ENCODE assay signal across 32 cellular contexts in genomic region chrX:48090123-48090522, GRCh38. TPM values are rescaled to one million over a fixed set of nuclear protein-coding genes. Genes with fewer than 3 reads are reported as not detected.
"Had no signal": no experiment of that assay in that cellular context is flagged by ENCODE, and none has a peak within 500 bp of the region (broad histone marks: within the 10 kb centered on the region; RNA-seq: fewer than 3 reads in every experiment).

No MANE protein-coding gene starts in this region.

- H3K27ac ChIP-seq: body of pancreas, foreskin keratinocyte, heart right ventricle, left lung, lower lobe of right lung, neural progenitor cell, parathyroid adenoma, psoas muscle, testis, transverse colon, uterus had no signal

- H3K27me3 ChIP-seq: body of pancreas, foreskin keratinocyte, heart right ventricle, left lung, neural progenitor cell, testis, transverse colon, uterus had no signal

- H3K4me3 ChIP-seq: body of pancreas, heart right ventricle, left lung, lower lobe of right lung, neural progenitor cell, psoas muscle, testis, transverse colon, uterus had no signal

- H3K9me3 ChIP-seq: body of pancreas, heart right ventricle, left lung, lower lobe of right lung, psoas muscle, testis, transverse colon, uterus had no signal

- H3K36me3 ChIP-seq: heart right ventricle, left lung, lower lobe of right lung, neural progenitor cell, transverse colon, uterus had no signal

- H3K4me1 ChIP-seq: body of pancreas, foreskin keratinocyte, heart right ventricle, left lung, lower lobe of right lung, neural progenitor cell, parathyroid adenoma, psoas muscle, testis, transverse colon, uterus had no signal

- DNase-seq: activated B cell treated with CpG ODN at 0.5 μM for 24 hours; activated CD4-positive, alpha-beta T cell treated with anti-CD3 and anti-CD28 coated beads, Interleukin-2, amount 50 U/mL, for 1 hour; activated CD8-positive, alpha-beta memory T cell treated with anti-CD3 and anti-CD28 coated beads, Interleukin-2, amount 10 ng/mL, durations not matched to agents 7 days and 5 days; activated CD8-positive, alpha-beta T cell treated with anti-CD3 and anti-CD28 coated beads, Interleukin-2, amount 10 ng/mL, durations not matched to agents 7 days and 5 days; activated naive CD4-positive, alpha-beta T cell; activated T-cell treated with anti-CD3 and anti-CD28 coated beads, Interleukin-2, amount 50 U/mL, for 48 hours; aorta; body of pancreas; foreskin keratinocyte; heart right ventricle; left lung; lower lobe of right lung; mesendoderm; natural killer cell; occipital lobe; psoas muscle; right cardiac atrium; stimulated activated CD4-positive, alpha-beta T cell treated with anti-CD3 and anti-CD28 coated beads, Interleukin-2, amount 100 ng/mL, for 48 hours; stimulated activated naive CD8-positive, alpha-beta T cell treated with anti-CD3 and anti-CD28 coated beads, Interleukin-15, Interleukin-2, amounts not matched to agents 100 U/mL and 50 U/mL, for 24 hours; testis; transverse colon; uterus had no signal

RNA-seq across cellular contexts. Expression of gene ZNF630, which starts 18.7 kb away (rescaled TPM):
- total RNA-seq: activated B cell treated with CpG ODN at 0.5 μM for 24 hours had no signal

RNA-seq across cellular contexts. Expression of gene SPACA5B, which starts 40.3 kb away (rescaled TPM):
- total RNA-seq: activated B cell treated with CpG ODN at 0.5 μM for 24 hours; activated CD8-positive, alpha-beta memory T cell treated with anti-CD3 and anti-CD28 coated beads, Interleukin-2, amount 10 ng/mL, durations not matched to agents 7 days and 5 days; activated CD8-positive, alpha-beta T cell treated with anti-CD3 and anti-CD28 coated beads, Interleukin-2, amount 10 ng/mL, durations not matched to agents 7 days and 5 days; activated naive CD4-positive, alpha-beta T cell treated with anti-CD3 and anti-CD28 coated beads, Interleukin-2, amount 50 U/mL, for 72 hours; aorta; body of pancreas; cardiac septum; cerebellum; endothelial cell of umbilical vein; esophagus mucosa; foreskin keratinocyte; heart right ventricle; left lung; lower lobe of right lung; mononuclear cell; natural killer cell; occipital lobe; psoas muscle; right cardiac atrium; skeletal muscle tissue; T-helper 2 cell treated with Interferon-gamma antibody and Interleukin-4, amounts not matched to agents 100 ng/mL and 5 ng/mL, for 36 hours; transverse colon; uterus had no signal
